In genomic region chr13:40599722-40600121, GRCh38 we compare ENCODE assay signal across 15 cellular contexts.
A peak's percentile ranks its signal among the peaks of the same experiment; 100 is the strongest.
DNase-seq lines count a peak whose midpoint lies in the region; ATAC-seq, FAIRE-seq and TF ChIP-seq lines count a peak whose summit lies in the region.
"Had no signal": no experiment of that assay in that cellular context is flagged by ENCODE, and none has a peak within 500 bp of the region (broad histone marks: within the 10 kb centered on the region; RNA-seq: fewer than 3 reads in every experiment).

No MANE protein-coding gene starts in this region.

- no peaks in the 10 kb centered on the region for H3K36me3 ChIP-seq in Peyer's patch
- H3K36me3 ChIP-seq: ascending aorta had no signal

- intact Hi-C loops in CD4-positive, alpha-beta T cell (cut with DNase I, micrococcal nuclease) = no loop called here
- intact Hi-C loops in activated T-helper 1 cell treated with anti-CD3 and anti-CD28 coated beads, Interleukin-12 subunit alpha, Interleukin-12 subunit beta, Interleukin-2, Interleukin-4 antibody, amounts not matched to agents 30 ng/mL and 10 ng/mL and 1 ng/mL, durations not matched to agents 14 hours and 24 hours and 36 hours (cut with micrococcal nuclease) = loop anchor here (1.0 to 2.0 kb wide), 4 partner anchors 11 to 63 kb away; no protein-coding TSS in a partner anchor

- peaks cover 94% of the 10 kb centered on the region for H3K4me1 Mint-ChIP-seq in CD4-positive, alpha-beta T cell (ENCODE audit: low read depth)
- H3K4me1 Mint-ChIP-seq in activated T-helper 1 cell treated with anti-CD3 and anti-CD28 coated beads, Interleukin-12 subunit alpha, Interleukin-12 subunit beta, Interleukin-2, Interleukin-4 antibody, amounts not matched to agents 30 ng/mL and 10 ng/mL and 1 ng/mL, durations not matched to agents 14 hours and 24 hours and 36 hours (ENCODE audit: low read depth) = peaks cover 77% of the 10 kb centered on the region

- DNase-seq in CD4-positive, alpha-beta T cell = no peak
- DNase-seq in GM12891 (ENCODE audit: insufficient read length, low spot score) = no peak
- no peak for DNase-seq in activated T-helper 1 cell treated with anti-CD3 and anti-CD28 coated beads, Interleukin-12 subunit alpha, Interleukin-12 subunit beta, Interleukin-2, Interleukin-4 antibody, amounts not matched to agents 30 ng/mL and 10 ng/mL and 1 ng/mL, durations not matched to agents 14 hours and 24 hours and 36 hours (ENCODE audit: low spot score)
- DNase-seq in omental fat pad (ENCODE audit: low spot score) = no peak
- no peak for DNase-seq in D721Med (ENCODE audit: insufficient read length, low spot score)
- DNase-seq in RPMI8226 = no peak
- DNase-seq in H4 (ENCODE audit: low spot score) = no peak
- DNase-seq in Peyer's patch = no peak
- DNase-seq: HFFc6, NCI-H1417 treated with DMSO at 0.1 percent for 48 hours, NCI-H226, SIG-M5 had no signal

- peaks cover 0 to 16% (median 3%) of the 10 kb centered on the region in 4 donors for H3K4me1 ChIP-seq in Peyer's patch

- CTCF ChIA-PET in CD4-positive, alpha-beta T cell (lab: Charles Lee) = no interaction called here

- no peaks in the 10 kb centered on the region for H3K9me3 ChIP-seq in CD4-positive, alpha-beta T cell (ENCODE audit: control insufficient read depth, low read length)
- H3K9me3 ChIP-seq in Peyer's patch = no peaks in the 10 kb centered on the region
- H3K9me3 ChIP-seq: ascending aorta had no signal

- H3K27me3 Mint-ChIP-seq in CD4-positive, alpha-beta T cell = no peaks in the 10 kb centered on the region
- no peaks in the 10 kb centered on the region for H3K27me3 Mint-ChIP-seq in activated T-helper 1 cell treated with anti-CD3 and anti-CD28 coated beads, Interleukin-12 subunit alpha, Interleukin-12 subunit beta, Interleukin-2, Interleukin-4 antibody, amounts not matched to agents 30 ng/mL and 10 ng/mL and 1 ng/mL, durations not matched to agents 14 hours and 24 hours and 36 hours (ENCODE audit: insufficient read depth)

- H3K4me3 ChIP-seq in Peyer's patch = no peak overlapping the region
- H3K4me3 ChIP-seq: ascending aorta, K562, skin epidermis had no signal

- no peaks in the 10 kb centered on the region for H3K36me3 Mint-ChIP-seq in CD4-positive, alpha-beta T cell (ENCODE audit: low read depth)
- peaks cover 23% of the 10 kb centered on the region for H3K36me3 Mint-ChIP-seq in activated T-helper 1 cell treated with anti-CD3 and anti-CD28 coated beads, Interleukin-12 subunit alpha, Interleukin-12 subunit beta, Interleukin-2, Interleukin-4 antibody, amounts not matched to agents 30 ng/mL and 10 ng/mL and 1 ng/mL, durations not matched to agents 14 hours and 24 hours and 36 hours (ENCODE audit: low read depth)

- peak overlapping the region; percentile 15 for H3K27ac ChIP-seq in CD4-positive, alpha-beta T cell (ENCODE audit: low read depth, low read length)
- H3K27ac ChIP-seq in Peyer's patch = no peak overlapping the region
- H3K27ac ChIP-seq: ascending aorta, skin epidermis had no signal

- peak; percentile 31 for FAIRE-seq in GM12891 (lab: Jason Lieb, UNC)
- no peak for FAIRE-seq in D721Med (lab: Jason Lieb, UNC)
- FAIRE-seq: K562 had no signal

- H3K27me3 ChIP-seq in CD4-positive, alpha-beta T cell (ENCODE audit: control insufficient read depth, insufficient read depth, low read length) = no peaks in the 10 kb centered on the region
- no peaks in the 10 kb centered on the region for H3K27me3 ChIP-seq in Peyer's patch
- H3K27me3 ChIP-seq: ascending aorta had no signal

- H3K9me3 Mint-ChIP-seq in CD4-positive, alpha-beta T cell = no peaks in the 10 kb centered on the region
- no peaks in the 10 kb centered on the region for H3K9me3 Mint-ChIP-seq in activated T-helper 1 cell treated with anti-CD3 and anti-CD28 coated beads, Interleukin-12 subunit alpha, Interleukin-12 subunit beta, Interleukin-2, Interleukin-4 antibody, amounts not matched to agents 30 ng/mL and 10 ng/mL and 1 ng/mL, durations not matched to agents 14 hours and 24 hours and 36 hours
- H3K9me3 Mint-ChIP-seq: HFFc6 had no signal

- peak overlapping the region; percentile 72 for H3K27ac Mint-ChIP-seq in CD4-positive, alpha-beta T cell
- peak overlapping the region; percentile 75 for H3K27ac Mint-ChIP-seq in activated T-helper 1 cell treated with anti-CD3 and anti-CD28 coated beads, Interleukin-12 subunit alpha, Interleukin-12 subunit beta, Interleukin-2, Interleukin-4 antibody, amounts not matched to agents 30 ng/mL and 10 ng/mL and 1 ng/mL, durations not matched to agents 14 hours and 24 hours and 36 hours
- H3K27ac Mint-ChIP-seq: HFFc6 had no signal

- TF ChIP-seq POLR2A in GM12891 (IDR thresholded peaks at IDR 0.05; ENCODE audit: low read depth, low read length) (no peak), Peyer's patch (IDR thresholded peaks at IDR 0.05) (no peak)

- H3K4me3 Mint-ChIP-seq in CD4-positive, alpha-beta T cell = peak overlapping the region; percentile 67
- H3K4me3 Mint-ChIP-seq in activated T-helper 1 cell treated with anti-CD3 and anti-CD28 coated beads, Interleukin-12 subunit alpha, Interleukin-12 subunit beta, Interleukin-2, Interleukin-4 antibody, amounts not matched to agents 30 ng/mL and 10 ng/mL and 1 ng/mL, durations not matched to agents 14 hours and 24 hours and 36 hours = peak overlapping the region; percentile 25
- H3K4me3 Mint-ChIP-seq: HFFc6 had no signal

- TF ChIP-seq CTCF in CD4-positive, alpha-beta T cell (IDR thresholded peaks at IDR 0.05) = no peak
- no peak for TF ChIP-seq CTCF in omental fat pad (IDR thresholded peaks at IDR 0.05)
- TF ChIP-seq CTCF in D721Med (IDR thresholded peaks at IDR 0.05; ENCODE audit: insufficient read depth, missing control alignments) = no peak
- TF ChIP-seq CTCF in Peyer's patch (IDR thresholded peaks at IDR 0.05) = no peak

- ATAC-seq in CD4-positive, alpha-beta T cell (ENCODE audit: poor library complexity) = no peak
- peak; percentile 16 for ATAC-seq in omental fat pad (ENCODE audit: low FRiP score)
- ATAC-seq: K562 had no signal

- POLR2A ChIA-PET in CD4-positive, alpha-beta T cell (lab: Charles Lee) = interaction anchor here (0.7 to 2.9 kb wide), 4 partner anchors 9 to 119 kb away, joined by 3 to 14 read pairs (median 4); no protein-coding TSS in a partner anchor

TF ChIP-seq in GM12891, 5 proteins besides CTCF, POLR2A, EP300 and RAD21:
- TF ChIP-seq POLR2AphosphoS5 (IDR thresholded peaks at IDR 0.05; ENCODE audit: low read depth, low read length) (no peak), SPI1 (IDR thresholded peaks at IDR 0.05; ENCODE audit: low read depth, low read length) (no peak), PAX5 (IDR thresholded peaks at IDR 0.05; ENCODE audit: insufficient read depth, low read length, severe bottlenecking) (no peak), TAF1 (IDR thresholded peaks at IDR 0.05; ENCODE audit: low read depth, low read length) (no peak), POU2F2 (IDR thresholded peaks at IDR 0.05; ENCODE audit: low read depth, low read length) (no peak)
